In genomic region chr22:48686694-48687302, GRCh38 we compare ENCODE assay signal across 31 cellular contexts.
"Had no signal": no experiment of that assay in that cellular context is flagged by ENCODE, and none has a peak within 500 bp of the region (broad histone marks: within the 10 kb centered on the region; RNA-seq: fewer than 3 reads in every experiment).

No MANE protein-coding gene starts in this region.

- H3K27me3 ChIP-seq: neural progenitor cell, ovary, suprapubic skin, testis, tibial artery, transverse colon, upper lobe of right lung, vagina had no signal

- H3K9me3 Mint-ChIP-seq: nephron, type B pancreatic cell had no signal

- H3K4me3 ChIP-seq: neural progenitor cell, ovary, psoas muscle, skin epidermis, smooth muscle cell, spleen, suprapubic skin, testis, tibial artery, transverse colon, upper lobe of right lung, vagina had no signal

- H3K4me2 ChIP-seq: neural progenitor cell, smooth muscle cell had no signal

- DNase-seq: naive thymus-derived CD4-positive, alpha-beta T cell; natural killer cell; occipital lobe; ovary; spleen; stimulated activated CD4-positive, alpha-beta T cell treated with anti-CD3 and anti-CD28 coated beads, Interleukin-12 subunit alpha, Interleukin-12 subunit beta, amount 100 ng/mL, for 4 hours; stimulated activated CD4-positive, alpha-beta T cell treated with anti-CD3 and anti-CD28 coated beads, Interleukin-1b, Interleukin-23, amount 100 ng/mL, for 48 hours; stimulated activated CD4-positive, alpha-beta T cell treated with anti-CD3 and anti-CD28 coated beads, Interleukin-4, amount 100 ng/mL, for 1 hour; stimulated activated CD4-positive, alpha-beta T cell treated with anti-CD3 and anti-CD28 coated beads, Interleukin-4, amount 100 ng/mL, for 4 hours; stimulated activated CD8-positive, alpha-beta memory T cell treated with anti-CD3 and anti-CD28 coated beads, Interleukin-4, amount 100 ng/mL, for 48 hours; stimulated activated naive CD4-positive, alpha-beta T cell; stimulated activated naive CD8-positive, alpha-beta T cell treated with anti-CD3 and anti-CD28 coated beads, Interleukin-15, amount 100 ng/mL, for 72 hours; stimulated activated naive CD8-positive, alpha-beta T cell treated with anti-CD3 and anti-CD28 coated beads, Interleukin-15, Interleukin-2, amounts not matched to agents 100 U/mL and 50 U/mL, for 24 hours; substantia nigra; testis; tibial artery; transverse colon; upper lobe of right lung had no signal

- H3K9ac ChIP-seq: neural progenitor cell, parathyroid adenoma had no signal

- H3K27me3 Mint-ChIP-seq: naive thymus-derived CD4-positive, alpha-beta T cell; progenitor cell of endocrine pancreas; stimulated activated naive CD8-positive, alpha-beta T cell treated with anti-CD3 and anti-CD28 coated beads, Interleukin-15, amount 100 ng/mL, for 72 hours; type B pancreatic cell had no signal

- H3K4me1 ChIP-seq: neural progenitor cell, parathyroid adenoma, psoas muscle, spleen, suprapubic skin, testis, tibial artery, transverse colon, upper lobe of right lung, vagina had no signal

- H2AFZ ChIP-seq: neural progenitor cell, parathyroid adenoma had no signal

- H3K27ac ChIP-seq: neural progenitor cell, ovary, parathyroid adenoma, psoas muscle, skin epidermis, spleen, suprapubic skin, testis, tibial artery, transverse colon, upper lobe of right lung, vagina had no signal

- H3K4me3 Mint-ChIP-seq: naive thymus-derived CD4-positive, alpha-beta T cell; natural killer cell; nephron; neural progenitor cell; stimulated activated memory B cell treated with anti-CD40 and anti-IgM and Interleukin-4, amounts not matched to agents 10 μg/mL and 1 μg/mL and 100 μg/mL, for 72 hours; stimulated activated naive CD8-positive, alpha-beta T cell treated with anti-CD3 and anti-CD28 coated beads, Interleukin-15, amount 100 ng/mL, for 72 hours; type B pancreatic cell had no signal

- H3K36me3 Mint-ChIP-seq: naive thymus-derived CD4-positive, alpha-beta T cell; natural killer cell; type B pancreatic cell had no signal

- H3K4me1 Mint-ChIP-seq: naive thymus-derived CD4-positive, alpha-beta T cell; natural killer cell; nephron; stimulated activated memory B cell treated with anti-CD40 and anti-IgM and Interleukin-4, amounts not matched to agents 10 μg/mL and 1 μg/mL and 100 μg/mL, for 72 hours; stimulated activated naive CD8-positive, alpha-beta T cell treated with anti-CD3 and anti-CD28 coated beads, Interleukin-15, amount 100 ng/mL, for 72 hours had no signal

- H3K27ac Mint-ChIP-seq: natural killer cell; nephron; neural progenitor cell; stimulated activated memory B cell treated with anti-CD40 and anti-IgM and Interleukin-4, amounts not matched to agents 10 μg/mL and 1 μg/mL and 100 μg/mL, for 72 hours; stimulated activated naive CD8-positive, alpha-beta T cell treated with anti-CD3 and anti-CD28 coated beads, Interleukin-15, amount 100 ng/mL, for 72 hours had no signal

- H3K9me3 ChIP-seq: ovary, psoas muscle, spleen, suprapubic skin, testis, tibial artery, transverse colon, upper lobe of right lung, vagina had no signal

- ATAC-seq: naive thymus-derived CD4-positive, alpha-beta T cell; natural killer cell; psoas muscle; right cardiac atrium; sciatic nerve; stimulated activated memory B cell treated with anti-CD40 and anti-IgM and Interleukin-4, amounts not matched to agents 10 μg/mL and 1 μg/mL and 100 μg/mL, for 72 hours; stimulated activated naive CD8-positive, alpha-beta T cell treated with anti-CD3 and anti-CD28 coated beads, Interleukin-15, amount 100 ng/mL, for 72 hours; stimulated activated naive CD8-positive, alpha-beta T cell treated with anti-CD3 and anti-CD28 coated beads, Interleukin-15, Interleukin-2, amounts not matched to agents 100 U/mL and 50 U/mL, for 24 hours; upper lobe of right lung had no signal

- H3K36me3 ChIP-seq: neural progenitor cell, ovary, spleen, suprapubic skin, tibial artery, transverse colon, upper lobe of right lung, vagina had no signal

- H3K79me2 ChIP-seq: parathyroid adenoma had no signal
